ENCODE assay signal across 1 cellular context in the genomic region with DNA sequence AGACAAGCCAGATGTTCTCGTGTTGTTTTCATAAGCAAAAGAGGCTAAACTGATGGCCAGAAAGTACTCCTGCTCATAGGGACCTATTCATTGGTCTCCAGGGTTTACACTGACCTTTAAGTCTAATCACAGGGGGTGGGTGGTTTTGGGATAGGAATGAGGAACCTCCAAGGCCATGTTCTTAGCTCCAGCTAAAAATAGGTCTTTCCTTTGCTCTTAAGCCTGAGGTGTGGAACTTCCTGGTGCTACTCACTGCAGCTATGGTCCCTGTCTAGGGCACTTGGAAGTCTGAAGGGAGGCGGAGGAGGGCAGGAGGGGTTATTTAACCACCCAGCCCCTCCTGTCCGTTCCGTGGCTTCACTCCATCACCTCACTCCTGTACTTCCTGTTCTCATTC.
TF ChIP-seq lines count a peak whose summit lies in the region.

No MANE protein-coding gene starts in this region.

TF ChIP-seq in endothelial cell of umbilical vein, 7 proteins besides CTCF, POLR2A, EP300 and RAD21 (continued from another document):
- TF ChIP-seq MYC (IDR thresholded peaks at IDR 0.05; ENCODE audit: low read depth, low read length) (no peak), JUN (IDR thresholded peaks at IDR 0.05; ENCODE audit: borderline replicate concordance, insufficient read depth, insufficient read length, low read depth) (no peak)
